Comparison of ENCODE assay signal across 8 cellular contexts in the genomic region with DNA sequence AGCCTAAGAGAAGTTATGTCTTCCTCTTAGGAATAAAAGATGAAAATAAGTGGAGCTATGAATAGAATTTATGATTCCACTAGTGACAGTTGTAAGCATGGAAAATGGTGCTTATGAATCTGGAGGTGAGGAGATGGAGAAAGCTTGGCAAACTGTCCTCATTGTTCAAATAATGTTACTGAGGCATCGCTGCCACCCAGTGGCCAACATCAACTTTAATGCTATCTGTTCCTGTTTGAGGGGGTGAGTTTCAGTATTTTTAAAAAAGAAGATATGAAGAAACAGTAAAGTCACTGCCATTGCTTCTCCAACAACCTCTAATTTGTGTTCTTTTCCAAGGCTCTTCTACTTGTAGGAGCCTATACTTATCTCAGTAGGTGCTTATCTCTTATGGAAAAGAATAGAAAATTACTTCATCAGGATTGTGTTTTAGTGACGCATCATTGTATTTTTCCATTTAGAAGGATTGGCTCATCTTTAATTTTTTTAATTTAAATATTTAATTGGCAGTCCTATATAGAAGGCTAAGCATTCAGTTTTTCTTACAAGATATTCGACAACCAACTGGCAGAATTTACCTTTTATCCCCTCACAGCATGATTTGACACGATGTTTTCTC.
DNase-seq lines count a peak whose midpoint lies in the region; ATAC-seq and TF ChIP-seq lines count a peak whose summit lies in the region.

No MANE protein-coding gene starts in this region.

- H3K9me3 ChIP-seq in gastrocnemius medialis = no peaks in the 10 kb centered on the region

- TF ChIP-seq POLR2A in gastrocnemius medialis (IDR thresholded peaks at IDR 0.05) = no peak

- H3K9me3 Mint-ChIP-seq in activated naive CD8-positive, alpha-beta T cell treated with anti-CD3 and anti-CD28 coated beads, Interleukin-2, amount 50 U/mL, for 24 hours = no peaks in the 10 kb centered on the region

- ATAC-seq in GM18867 (IDR thresholded peaks at IDR 0.05; ENCODE audit: unreplicated experiment) = peak; percentile 89
- ATAC-seq in HG03280 (IDR thresholded peaks at IDR 0.05; ENCODE audit: unreplicated experiment) = peak; percentile 76
- no peak for ATAC-seq in activated naive CD8-positive, alpha-beta T cell treated with anti-CD3 and anti-CD28 coated beads, Interleukin-2, amount 50 U/mL, for 24 hours
- ATAC-seq in left ventricle myocardium superior = peak; percentile 92
- ATAC-seq in gastrocnemius medialis = peak in 1 of 2 donors; percentile 62
- no peak for ATAC-seq in HG03520 (IDR thresholded peaks at IDR 0.05; ENCODE audit: unreplicated experiment)

- H3K27me3 ChIP-seq in BJ (ENCODE audit: control insufficient read depth, insufficient read depth, low read length) = no peaks in the 10 kb centered on the region
- no peaks in the 10 kb centered on the region for H3K27me3 ChIP-seq in gastrocnemius medialis

- TF ChIP-seq CTCF in BJ (IDR thresholded peaks at IDR 0.05; ENCODE audit: insufficient read depth, low read depth, low read length) (peak; percentile 57), gastrocnemius medialis (IDR thresholded peaks at IDR 0.05 in 4 of 5, conservative IDR thresholded peaks at IDR 0.05 in 1 of 5) (peak; percentile 8 to 54 (median 50))

- H3K4me1 Mint-ChIP-seq in activated naive CD8-positive, alpha-beta T cell treated with anti-CD3 and anti-CD28 coated beads, Interleukin-2, amount 50 U/mL, for 24 hours = no peaks in the 10 kb centered on the region

- no peak overlapping the region for H3K27ac ChIP-seq in gastrocnemius medialis

- H3K27ac Mint-ChIP-seq in activated naive CD8-positive, alpha-beta T cell treated with anti-CD3 and anti-CD28 coated beads, Interleukin-2, amount 50 U/mL, for 24 hours = no peak overlapping the region

- H3K27me3 Mint-ChIP-seq in activated naive CD8-positive, alpha-beta T cell treated with anti-CD3 and anti-CD28 coated beads, Interleukin-2, amount 50 U/mL, for 24 hours = peaks cover 4% of the 10 kb centered on the region

- H3K4me3 Mint-ChIP-seq in activated naive CD8-positive, alpha-beta T cell treated with anti-CD3 and anti-CD28 coated beads, Interleukin-2, amount 50 U/mL, for 24 hours = no peak overlapping the region

- in situ Hi-C loops in gastrocnemius medialis (cut with MboI; ENCODE audit: low sequenced_read_pairs in 4 of 4) = loop anchor here in 3 of 4 donors (5.0 to 10.0 kb wide), 2 partner anchors 62 to 100 kb away; no protein-coding TSS in a partner anchor

- H3K4me1 ChIP-seq in gastrocnemius medialis = no peaks in the 10 kb centered on the region

- intact Hi-C loops in left ventricle myocardium superior (cut with micrococcal nuclease) (loop anchor here (5.0 to 10.0 kb wide), 2 partner anchors 67 to 100 kb away; no protein-coding TSS in a partner anchor), gastrocnemius medialis (cut with DNase I; ENCODE audit: low total_unique reads) (loop anchor here (1.0 to 10.0 kb wide), 4 partner anchors 52 to 500 kb away; no protein-coding TSS in a partner anchor)

- H3K36me3 ChIP-seq in BJ (ENCODE audit: control insufficient read depth, insufficient read depth, low read length) (no peaks in the 10 kb centered on the region), gastrocnemius medialis (no peaks in the 10 kb centered on the region)

- no peaks in the 10 kb centered on the region for H3K36me3 Mint-ChIP-seq in activated naive CD8-positive, alpha-beta T cell treated with anti-CD3 and anti-CD28 coated beads, Interleukin-2, amount 50 U/mL, for 24 hours (ENCODE audit: low read depth)

- CTCF ChIA-PET in BJ (lab: Yijun Ruan, JAX) = interaction anchor here (0.7 to 2.8 kb wide), 15 partner anchors 9 to 534 kb away, joined by 3 to 13 read pairs (median 4); no protein-coding TSS in a partner anchor

- H3K4me3 ChIP-seq in BJ (ENCODE audit: low read depth, low read length) (no peak overlapping the region), gastrocnemius medialis (no peak overlapping the region)

- DNase-seq in BJ (ENCODE audit: low read depth) (no peak), NCI-H82 treated with DMSO at 0.1 percent for 48 hours (lab: John Stamatoyannopoulos, UW; ENCODE audit: unreplicated experiment) (peak; percentile 51), left ventricle myocardium superior (peak; percentile 69), gastrocnemius medialis (peak; percentile 30 to 37)
- DNase-seq in activated naive CD8-positive, alpha-beta T cell treated with anti-CD3 and anti-CD28 coated beads, Interleukin-2, amount 50 U/mL, for 24 hours = peak; percentile 16

- POLR2A ChIA-PET in BJ (lab: Charles Lee) = no interaction called here

Comparison
In these comparisons a context has a peak if more than half of its experiments do, and no peak if none do; other contexts are left out.
1. ATAC-seq: peak in GM18867 (single experiment), HG03280 (single experiment) and left ventricle myocardium superior (single experiment); none in activated naive CD8-positive, alpha-beta T cell treated with anti-CD3 and anti-CD28 coated beads, Interleukin-2, amount 50 U/mL, for 24 hours (single experiment) and HG03520 (single experiment).